8 cellular contexts compared by ENCODE assay signal in genomic region chr1:99849413-99849743, GRCh38. TPM values are rescaled to one million over a fixed set of nuclear protein-coding genes. Genes with fewer than 3 reads are reported as not detected.
DNase-seq lines count a peak whose midpoint lies in the region; ATAC-seq and TF ChIP-seq lines count a peak whose summit lies in the region.

No MANE protein-coding gene starts in this region.

- TF ChIP-seq EP300 in neural cell (conservative IDR thresholded peaks at IDR 0.05; ENCODE audit: poor library complexity, severe bottlenecking): no peak

- no peaks in the 10 kb centered on the region for H3K27me3 ChIP-seq in neural cell (ENCODE audit: insufficient read depth, low read depth, low read length)

- H2AFZ ChIP-seq in neural cell (ENCODE audit: low read depth, low read length): peak overlapping the region; percentile 93

- H3K79me2 ChIP-seq in neural cell (replicated peaks; ENCODE audit: insufficient read depth, low read length): peaks cover 10% of the 10 kb centered on the region

- H3K9ac ChIP-seq in neural cell (ENCODE audit: low read length): peak overlapping the region; percentile 90

- TF ChIP-seq RAD21 in neural cell (conservative IDR thresholded peaks at IDR 0.05): no peak

- TF ChIP-seq CTCF in GM12865 (IDR thresholded peaks at IDR 0.05; ENCODE audit: insufficient read depth, low read depth, low read length, missing control alignments): no peak
- TF ChIP-seq CTCF in epithelial cell of esophagus (IDR thresholded peaks at IDR 0.05; ENCODE audit: insufficient read depth, low read depth, low read length, missing control alignments): no peak
- TF ChIP-seq CTCF in neural cell (IDR thresholded peaks at IDR 0.05; ENCODE audit: poor library complexity, severe bottlenecking): no peak

- no peaks in the 10 kb centered on the region for H4K20me1 ChIP-seq in neural cell (ENCODE audit: insufficient read depth)

- peak; percentile 16 for ATAC-seq in HG02840 (IDR thresholded peaks at IDR 0.05; ENCODE audit: low FRiP score, unreplicated experiment)
- no peak for ATAC-seq in GM19324 (IDR thresholded peaks at IDR 0.05; ENCODE audit: low FRiP score, unreplicated experiment)

- no peaks in the 10 kb centered on the region for H3F3A ChIP-seq in neural cell (ENCODE audit: insufficient read depth, low read length, poor library complexity, severe bottlenecking)

- H3K9me3 ChIP-seq in neural cell (ENCODE audit: low read length): no peaks in the 10 kb centered on the region

- H3K27ac ChIP-seq in neural cell (ENCODE audit: low read length): peak overlapping the region; percentile 75

- DNase-seq in GM12865 (ENCODE audit: low read depth) (peak; percentile 33), SK-N-DZ (ENCODE audit: low spot score) (peak; percentile 35), epithelial cell of esophagus (ENCODE audit: low read depth) (peak; percentile 18), NCI-H345 treated with DMSO at 0.1 percent for 48 hours (lab: John Stamatoyannopoulos, UW; ENCODE audit: unreplicated experiment) (no peak), 8988T (no peak)

- peak overlapping the region; percentile 94 for H3K4me2 ChIP-seq in neural cell (ENCODE audit: low read length)

- H3K4me3 ChIP-seq in GM12865 (ENCODE audit: low read depth, low read length) (peak overlapping the region; percentile 89), epithelial cell of esophagus (ENCODE audit: low read length) (peak overlapping the region; percentile 90), neural cell (ENCODE audit: low read length) (peak overlapping the region; percentile 90)

- H3K9me2 ChIP-seq in neural cell (ENCODE audit: insufficient read depth, low read length): no peaks in the 10 kb centered on the region

- no peaks in the 10 kb centered on the region for H3K36me3 ChIP-seq in neural cell (ENCODE audit: insufficient read depth, low read length)

TF ChIP-seq in neural cell, 6 proteins besides CTCF, POLR2A, EP300 and RAD21:
- TF ChIP-seq SMC3 (conservative IDR thresholded peaks at IDR 0.05; ENCODE audit: poor library complexity) (no peak), MXI1 (conservative IDR thresholded peaks at IDR 0.05; ENCODE audit: poor library complexity, severe bottlenecking) (no peak), REST (IDR thresholded peaks at IDR 0.05; ENCODE audit: borderline replicate concordance) (no peak), EZH2 (IDR thresholded peaks at IDR 0.05; ENCODE audit: borderline replicate concordance, insufficient read depth, low read length, poor library complexity, severe bottlenecking) (no peak), TAF1 (IDR thresholded peaks at IDR 0.05; ENCODE audit: low read depth) (no peak), POLR2AphosphoS5 (IDR thresholded peaks at IDR 0.05) (no peak)

RNA-seq across cellular contexts. Expression of gene AGL, which starts 0.8 kb away (rescaled TPM):
- 6.4 and 7.6 TPM in 2 replicates for polyA plus RNA-seq in SK-N-DZ (2014; cell fraction: cytosol; rRNA removed)
- 14.8 and 16.5 TPM in 2 replicates for polyA plus RNA-seq in SK-N-DZ (2014; cell fraction: nucleus; rRNA removed)
- polyA plus RNA-seq in neural cell: 16.5 and 17.7 TPM in 2 replicates
- 40.4 and 48.5 TPM in 2 replicates for polyA minus RNA-seq in neural cell

Comparison
In these comparisons a context has a peak if more than half of its experiments do, and no peak if none do; other contexts are left out.
1. DNase-seq: peak in GM12865 (single experiment), SK-N-DZ (single experiment) and epithelial cell of esophagus (single experiment); none in NCI-H345 treated with DMSO at 0.1 percent for 48 hours (single experiment) and 8988T (single experiment).
2. Peak in every context shown above with its lines, with median percentiles within 50 percentile points of each other: H3K4me3 ChIP-seq.